ENCODE assay signal across 12 cellular contexts in genomic region chr15:40061212-40061901, GRCh38. TPM values are rescaled to one million over a fixed set of nuclear protein-coding genes. Genes with fewer than 3 reads are reported as not detected.
DNase-seq lines count a peak whose midpoint lies in the region; ATAC-seq and TF ChIP-seq lines count a peak whose summit lies in the region.
"Had no signal": no experiment of that assay in that cellular context is flagged by ENCODE, and none has a peak within 500 bp of the region (broad histone marks: within the 10 kb centered on the region; RNA-seq: fewer than 3 reads in every experiment).

No MANE protein-coding gene starts in this region.

- no peaks in the 10 kb centered on the region for H3K36me3 ChIP-seq in esophagus squamous epithelium

- H3K27ac Mint-ChIP-seq in stimulated activated naive CD8-positive, alpha-beta T cell treated with anti-CD3 and anti-CD28 coated beads, Interleukin-15, amount 100 ng/mL, for 72 hours, result no peak overlapping the region
- H3K27ac Mint-ChIP-seq: progenitor cell of endocrine pancreas had no signal

- H3K27me3 Mint-ChIP-seq in activated T-cell treated with anti-CD3 and anti-CD28 coated beads, Interleukin-2, amount 50 U/mL, for 4 hours (ENCODE audit: low read depth), result no peaks in the 10 kb centered on the region
- no peaks in the 10 kb centered on the region for H3K27me3 Mint-ChIP-seq in stimulated activated naive CD8-positive, alpha-beta T cell treated with anti-CD3 and anti-CD28 coated beads, Interleukin-15, amount 100 ng/mL, for 72 hours
- H3K27me3 Mint-ChIP-seq: progenitor cell of endocrine pancreas had no signal

- intact Hi-C loops in esophagus squamous epithelium (cut with DNase I), result no loop called here

- H3K27me3 ChIP-seq in esophagus squamous epithelium, result peaks cover 0 to 58% (median 0%) of the 10 kb centered on the region in 4 donors

- DNase-seq in activated T-cell treated with anti-CD3 and anti-CD28 coated beads, Interleukin-2, amount 50 U/mL, for 4 hours, result no peak
- DNase-seq in activated T-cell treated with anti-CD3 and anti-CD28 coated beads for 4 hours (no peak), NCI-H510A (lab: John Stamatoyannopoulos, UW) (peak; percentile 41), esophagus squamous epithelium (lab: John Stamatoyannopoulos, UW) (no peak), NCI-H774 (lab: John Stamatoyannopoulos, UW) (no peak), omental fat pad (ENCODE audit: low spot score) (no peak)
- no peak for DNase-seq in stimulated activated naive CD8-positive, alpha-beta T cell treated with anti-CD3 and anti-CD28 coated beads, Interleukin-15, amount 100 ng/mL, for 72 hours
- DNase-seq: left cardiac atrium, MV-4-11, SHP77 had no signal

- TF ChIP-seq CTCF in esophagus squamous epithelium (IDR thresholded peaks at IDR 0.05) (no peak), omental fat pad (IDR thresholded peaks at IDR 0.05) (no peak)

- no peak for TF ChIP-seq POLR2A in esophagus squamous epithelium (IDR thresholded peaks at IDR 0.05)

- ATAC-seq in activated T-cell treated with anti-CD3 and anti-CD28 coated beads, Interleukin-2, amount 50 U/mL, for 4 hours, result peak; percentile 42 to 79
- ATAC-seq in HG02610 (IDR thresholded peaks at IDR 0.05; ENCODE audit: unreplicated experiment) (peak; percentile 58), omental fat pad (ENCODE audit: low FRiP score) (no peak)
- peak; percentile 64 for ATAC-seq in stimulated activated naive CD8-positive, alpha-beta T cell treated with anti-CD3 and anti-CD28 coated beads, Interleukin-15, amount 100 ng/mL, for 72 hours
- ATAC-seq: left cardiac atrium had no signal

- no peak overlapping the region for H3K4me3 Mint-ChIP-seq in activated T-cell treated with anti-CD3 and anti-CD28 coated beads, Interleukin-2, amount 50 U/mL, for 4 hours
- no peak overlapping the region for H3K4me3 Mint-ChIP-seq in stimulated activated naive CD8-positive, alpha-beta T cell treated with anti-CD3 and anti-CD28 coated beads, Interleukin-15, amount 100 ng/mL, for 72 hours

- no peak overlapping the region for H3K4me3 ChIP-seq in esophagus squamous epithelium

- H3K4me1 ChIP-seq in esophagus squamous epithelium, result peaks cover 4 to 30% (median 6%) of the 10 kb centered on the region in 3 donors

- no peaks in the 10 kb centered on the region for H3K9me3 ChIP-seq in esophagus squamous epithelium

- H3K4me1 Mint-ChIP-seq in activated T-cell treated with anti-CD3 and anti-CD28 coated beads, Interleukin-2, amount 50 U/mL, for 4 hours (ENCODE audit: low read depth), result peaks cover 25% of the 10 kb centered on the region
- peaks cover 39% of the 10 kb centered on the region for H3K4me1 Mint-ChIP-seq in stimulated activated naive CD8-positive, alpha-beta T cell treated with anti-CD3 and anti-CD28 coated beads, Interleukin-15, amount 100 ng/mL, for 72 hours

- WGBS in esophagus squamous epithelium, 2 donors, result 80 to 88% methylated on average over 13 to 15 of the region's 15 CpGs

- no peaks in the 10 kb centered on the region for H3K9me3 Mint-ChIP-seq in activated T-cell treated with anti-CD3 and anti-CD28 coated beads, Interleukin-2, amount 50 U/mL, for 4 hours
- H3K9me3 Mint-ChIP-seq in stimulated activated naive CD8-positive, alpha-beta T cell treated with anti-CD3 and anti-CD28 coated beads, Interleukin-15, amount 100 ng/mL, for 72 hours, result no peaks in the 10 kb centered on the region

- peaks cover 9% of the 10 kb centered on the region for H3K36me3 Mint-ChIP-seq in activated T-cell treated with anti-CD3 and anti-CD28 coated beads, Interleukin-2, amount 50 U/mL, for 4 hours (ENCODE audit: insufficient read depth)

- no peak overlapping the region for H3K27ac ChIP-seq in esophagus squamous epithelium

RNA-seq across cellular contexts. Expression of gene SRP14, which starts 22.4 kb away (rescaled TPM):
- total RNA-seq in activated T-cell treated with anti-CD3 and anti-CD28 coated beads, Interleukin-2, amount 50 U/mL, for 4 hours, result 100 to 1,000 TPM; 186 to 222 (median 214) TPM
- total RNA-seq in esophagus squamous epithelium (100 to 1,000 TPM; 177 to 369 (median 237) TPM), omental fat pad (100 to 1,000 TPM; 276 to 299 (median 286) TPM)

RNA-seq across cellular contexts. Expression of gene BMF, which starts 47.3 kb away (rescaled TPM):
- total RNA-seq in activated T-cell treated with anti-CD3 and anti-CD28 coated beads, Interleukin-2, amount 50 U/mL, for 4 hours, result 1 to 10 TPM; 3.1 to 7.1 (median 6.6) TPM
- total RNA-seq in esophagus squamous epithelium, result 1 to 10 TPM in 2 of 4 donors, under 1 TPM in 2; 0.31 to 4.4 (median 1.4) TPM
- total RNA-seq in omental fat pad, result 1 to 10 TPM; 3.7 to 7.7 (median 5.3) TPM
